Comparison of ENCODE assay signal across 1 cellular context in the genomic region with DNA sequence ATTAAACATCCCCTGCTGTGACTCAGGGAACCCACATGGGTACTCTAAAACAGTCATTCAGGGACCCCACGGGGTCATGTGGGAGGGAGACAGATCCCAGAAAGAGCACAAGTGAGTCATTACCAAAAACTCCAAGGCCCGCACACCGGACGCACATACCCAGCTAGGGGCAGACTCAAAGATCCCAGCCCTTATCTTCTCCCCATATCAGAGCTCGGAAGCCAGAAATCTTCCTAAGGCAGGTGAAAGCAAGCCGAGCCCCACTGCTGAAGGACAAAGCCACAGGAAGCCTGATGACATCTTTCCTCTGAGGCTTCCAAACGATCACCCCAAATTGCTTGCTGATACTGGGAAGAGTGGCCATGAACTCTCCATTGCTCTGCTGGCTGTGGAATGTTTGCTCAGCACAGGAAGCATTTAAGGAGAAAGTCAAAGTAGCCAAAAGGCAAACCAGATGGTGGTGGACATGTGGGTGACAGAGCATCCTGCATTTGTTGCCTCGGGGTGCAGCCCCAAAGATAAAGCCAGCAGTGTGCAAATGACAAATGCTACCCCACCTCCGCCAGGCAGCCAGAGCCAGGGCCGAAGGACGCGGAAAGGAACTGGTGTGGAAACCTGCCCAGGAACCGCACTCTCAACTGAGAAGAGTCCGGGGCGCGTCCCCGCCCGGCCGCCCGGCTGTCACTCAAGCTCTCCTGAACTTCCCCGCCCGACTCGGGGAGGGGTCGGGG.
A peak's percentile ranks its signal among the peaks of the same experiment; 100 is the strongest.
TF ChIP-seq lines count a peak whose summit lies in the region.

No MANE protein-coding gene starts in this region.

TF ChIP-seq in HepG2, 621 proteins besides CTCF, POLR2A, EP300 and RAD21 (continued from another document and continues in another):
- TF ChIP-seq, protein P1, sequence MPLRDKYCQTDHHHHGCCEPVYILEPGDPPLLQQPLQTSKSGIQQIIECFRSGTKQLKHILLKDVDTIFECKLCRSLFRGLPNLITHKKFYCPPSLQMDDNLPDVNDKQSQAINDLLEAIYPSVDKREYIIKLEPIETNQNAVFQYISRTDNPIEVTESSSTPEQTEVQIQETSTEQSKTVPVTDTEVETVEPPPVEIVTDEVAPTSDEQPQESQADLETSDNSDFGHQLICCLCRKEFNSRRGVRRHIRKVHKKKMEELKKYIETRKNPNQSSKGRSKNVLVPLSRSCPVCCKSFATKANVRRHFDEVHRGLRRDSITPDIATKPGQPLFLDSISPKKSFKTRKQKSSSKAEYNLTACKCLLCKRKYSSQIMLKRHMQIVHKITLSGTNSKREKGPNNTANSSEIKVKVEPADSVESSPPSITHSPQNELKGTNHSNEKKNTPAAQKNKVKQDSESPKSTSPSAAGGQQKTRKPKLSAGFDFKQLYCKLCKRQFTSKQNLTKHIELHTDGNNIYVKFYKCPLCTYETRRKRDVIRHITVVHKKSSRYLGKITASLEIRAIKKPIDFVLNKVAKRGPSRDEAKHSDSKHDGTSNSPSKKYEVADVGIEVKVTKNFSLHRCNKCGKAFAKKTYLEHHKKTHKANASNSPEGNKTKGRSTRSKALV (CRISPR knock-in tag; IDR thresholded peaks at IDR 0.05): 0 out of 2 replicates have a peak, but pooled peaks have one; percentile 50
- TF ChIP-seq ZNF615 (CRISPR knock-in tag; IDR thresholded peaks at IDR 0.05; ENCODE audit: borderline replicate concordance) (0 out of 2 replicates have a peak, but pooled peaks have one; percentile 47), RBAK (CRISPR knock-in tag; IDR thresholded peaks at IDR 0.05) (0 out of 2 replicates have a peak, but pooled peaks have one; percentile 43), FOXK2 (IDR thresholded peaks at IDR 0.05) (no peak), ZFAT (CRISPR knock-in tag; conservative IDR thresholded peaks at IDR 0.05) (0 out of 2 replicates have a peak, but pooled peaks have one; percentile 25), ZNF205 (CRISPR knock-in tag; IDR thresholded peaks at IDR 0.05) (0 out of 2 replicates have a peak, but pooled peaks have one; percentile 42), LCORL (IDR thresholded peaks at IDR 0.05) (no peak), LCORL (CRISPR knock-in tag; IDR thresholded peaks at IDR 0.05) (peak; percentile 93), RXRB (CRISPR knock-in tag; IDR thresholded peaks at IDR 0.05; ENCODE audit: borderline replicate concordance) (peak; percentile 64; the same call in 1 of the 2 replicates), ARNT (IDR thresholded peaks at IDR 0.05) (no peak), IKZF4 (CRISPR knock-in tag; IDR thresholded peaks at IDR 0.05; ENCODE audit: borderline replicate concordance, low read depth, not compliant biosample characterization) (no peak), ELF3 (CRISPR knock-in tag; IDR thresholded peaks at IDR 0.05) (peak; percentile 57; the same call in 1 of the 2 replicates), ERF (CRISPR knock-in tag; IDR thresholded peaks at IDR 0.05) (peak; percentile 68; the same call in 1 of the 2 replicates), HDAC2 (CRISPR knock-in tag; IDR thresholded peaks at IDR 0.05) (peak; percentile 19; the same call in 1 of the 2 replicates), RARG (CRISPR knock-in tag; IDR thresholded peaks at IDR 0.05; ENCODE audit: low read depth) (no peak), TCF12 (IDR thresholded peaks at IDR 0.05) (no peak), TCF12 (CRISPR knock-in tag; IDR thresholded peaks at IDR 0.05) (no peak), MIER2 (CRISPR knock-in tag; IDR thresholded peaks at IDR 0.05) (no peak), ASH2L (IDR thresholded peaks at IDR 0.05; ENCODE audit: insufficient read length, low read depth, low read length) (peak; percentile 55), ZNF737 (CRISPR knock-in tag; IDR thresholded peaks at IDR 0.05; ENCODE audit: borderline replicate concordance) (no peak), ZNF263 (CRISPR knock-in tag; IDR thresholded peaks at IDR 0.05) (peak; percentile 42; the same call in 1 of the 2 replicates), SRF (IDR thresholded peaks at IDR 0.05; ENCODE audit: low read depth, low read length) (no peak), SAP130 (CRISPR knock-in tag; IDR thresholded peaks at IDR 0.05; ENCODE audit: low read depth) (peak; percentile 87), NR2C2 (CRISPR knock-in tag; IDR thresholded peaks at IDR 0.05; ENCODE audit: borderline replicate concordance) (peak; percentile 71; the same call in 1 of the 2 replicates), REL (CRISPR knock-in tag; conservative IDR thresholded peaks at IDR 0.05) (no peak), SP5 (CRISPR knock-in tag; IDR thresholded peaks at IDR 0.05; ENCODE audit: borderline replicate concordance, low read depth) (peak; percentile 42), SOX5 (CRISPR knock-in tag; IDR thresholded peaks at IDR 0.05; ENCODE audit: borderline replicate concordance) (peak; percentile 27; the same call in 1 of the 2 replicates), KAT8 (CRISPR knock-in tag; IDR thresholded peaks at IDR 0.05) (peak; percentile 56; the same call in 1 of the 2 replicates)
- TF ChIP-seq, protein P2, sequence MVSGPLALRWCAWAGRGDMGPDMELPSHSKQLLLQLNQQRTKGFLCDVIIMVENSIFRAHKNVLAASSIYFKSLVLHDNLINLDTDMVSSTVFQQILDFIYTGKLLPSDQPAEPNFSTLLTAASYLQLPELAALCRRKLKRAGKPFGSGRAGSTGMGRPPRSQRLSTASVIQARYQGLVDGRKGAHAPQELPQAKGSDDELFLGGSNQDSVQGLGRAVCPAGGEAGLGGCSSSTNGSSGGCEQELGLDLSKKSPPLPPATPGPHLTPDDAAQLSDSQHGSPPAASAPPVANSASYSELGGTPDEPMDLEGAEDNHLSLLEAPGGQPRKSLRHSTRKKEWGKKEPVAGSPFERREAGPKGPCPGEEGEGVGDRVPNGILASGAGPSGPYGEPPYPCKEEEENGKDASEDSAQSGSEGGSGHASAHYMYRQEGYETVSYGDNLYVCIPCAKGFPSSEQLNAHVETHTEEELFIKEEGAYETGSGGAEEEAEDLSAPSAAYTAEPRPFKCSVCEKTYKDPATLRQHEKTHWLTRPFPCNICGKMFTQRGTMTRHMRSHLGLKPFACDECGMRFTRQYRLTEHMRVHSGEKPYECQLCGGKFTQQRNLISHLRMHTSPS (CRISPR knock-in tag; IDR thresholded peaks at IDR 0.05; ENCODE audit: low read depth): no peak; the same call in 1 of the 2 replicates
- TF ChIP-seq, protein P3, sequence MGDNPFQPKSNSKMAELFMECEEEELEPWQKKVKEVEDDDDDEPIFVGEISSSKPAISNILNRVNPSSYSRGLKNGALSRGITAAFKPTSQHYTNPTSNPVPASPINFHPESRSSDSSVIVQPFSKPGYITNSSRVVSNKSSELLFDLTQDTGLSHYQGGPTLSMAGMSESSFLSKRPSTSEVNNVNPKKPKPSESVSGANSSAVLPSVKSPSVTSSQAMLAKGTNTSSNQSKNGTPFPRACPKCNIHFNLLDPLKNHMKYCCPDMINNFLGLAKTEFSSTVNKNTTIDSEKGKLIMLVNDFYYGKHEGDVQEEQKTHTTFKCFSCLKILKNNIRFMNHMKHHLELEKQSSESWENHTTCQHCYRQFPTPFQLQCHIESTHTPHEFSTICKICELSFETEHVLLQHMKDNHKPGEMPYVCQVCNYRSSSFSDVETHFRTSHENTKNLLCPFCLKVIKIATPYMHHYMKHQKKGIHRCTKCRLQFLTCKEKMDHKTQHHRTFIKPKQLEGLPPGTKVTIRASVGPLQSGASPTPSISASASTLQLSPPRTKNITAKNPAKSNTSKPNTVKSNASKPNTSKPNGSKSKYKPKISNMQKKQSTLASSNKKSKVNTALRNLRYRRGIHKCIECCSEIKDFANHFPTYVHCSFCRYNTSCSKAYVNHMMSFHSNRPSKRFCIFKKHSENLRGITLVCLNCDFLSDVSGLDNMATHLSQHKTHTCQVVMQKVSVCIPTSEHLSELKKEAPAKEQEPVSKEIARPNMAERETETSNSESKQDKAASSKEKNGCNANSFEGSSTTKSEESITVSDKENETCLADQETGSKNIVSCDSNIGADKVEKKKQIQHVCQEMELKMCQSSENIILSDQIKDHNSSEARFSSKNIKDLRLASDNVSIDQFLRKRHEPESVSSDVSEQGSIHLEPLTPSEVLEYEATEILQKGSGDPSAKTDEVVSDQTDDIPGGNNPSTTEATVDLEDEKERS (CRISPR knock-in tag; IDR thresholded peaks at IDR 0.05): 0 out of 2 replicates have a peak, but pooled peaks have one; percentile 22
- TF ChIP-seq, protein P4, sequence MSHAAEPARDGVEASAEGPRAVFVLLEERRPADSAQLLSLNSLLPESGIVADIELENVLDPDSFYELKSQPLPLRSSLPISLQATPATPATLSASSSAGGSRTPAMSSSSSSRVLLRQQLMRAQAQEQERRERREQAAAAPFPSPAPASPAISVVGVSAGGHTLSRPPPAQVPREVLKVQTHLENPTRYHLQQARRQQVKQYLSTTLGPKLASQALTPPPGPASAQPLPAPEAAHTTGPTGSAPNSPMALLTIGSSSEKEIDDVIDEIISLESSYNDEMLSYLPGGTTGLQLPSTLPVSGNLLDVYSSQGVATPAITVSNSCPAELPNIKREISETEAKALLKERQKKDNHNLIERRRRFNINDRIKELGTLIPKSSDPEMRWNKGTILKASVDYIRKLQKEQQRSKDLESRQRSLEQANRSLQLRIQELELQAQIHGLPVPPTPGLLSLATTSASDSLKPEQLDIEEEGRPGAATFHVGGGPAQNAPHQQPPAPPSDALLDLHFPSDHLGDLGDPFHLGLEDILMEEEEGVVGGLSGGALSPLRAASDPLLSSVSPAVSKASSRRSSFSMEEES (CRISPR knock-in tag; IDR thresholded peaks at IDR 0.05): peak; percentile 8; the same call in 1 of the 2 replicates
- TF ChIP-seq, protein P5, sequence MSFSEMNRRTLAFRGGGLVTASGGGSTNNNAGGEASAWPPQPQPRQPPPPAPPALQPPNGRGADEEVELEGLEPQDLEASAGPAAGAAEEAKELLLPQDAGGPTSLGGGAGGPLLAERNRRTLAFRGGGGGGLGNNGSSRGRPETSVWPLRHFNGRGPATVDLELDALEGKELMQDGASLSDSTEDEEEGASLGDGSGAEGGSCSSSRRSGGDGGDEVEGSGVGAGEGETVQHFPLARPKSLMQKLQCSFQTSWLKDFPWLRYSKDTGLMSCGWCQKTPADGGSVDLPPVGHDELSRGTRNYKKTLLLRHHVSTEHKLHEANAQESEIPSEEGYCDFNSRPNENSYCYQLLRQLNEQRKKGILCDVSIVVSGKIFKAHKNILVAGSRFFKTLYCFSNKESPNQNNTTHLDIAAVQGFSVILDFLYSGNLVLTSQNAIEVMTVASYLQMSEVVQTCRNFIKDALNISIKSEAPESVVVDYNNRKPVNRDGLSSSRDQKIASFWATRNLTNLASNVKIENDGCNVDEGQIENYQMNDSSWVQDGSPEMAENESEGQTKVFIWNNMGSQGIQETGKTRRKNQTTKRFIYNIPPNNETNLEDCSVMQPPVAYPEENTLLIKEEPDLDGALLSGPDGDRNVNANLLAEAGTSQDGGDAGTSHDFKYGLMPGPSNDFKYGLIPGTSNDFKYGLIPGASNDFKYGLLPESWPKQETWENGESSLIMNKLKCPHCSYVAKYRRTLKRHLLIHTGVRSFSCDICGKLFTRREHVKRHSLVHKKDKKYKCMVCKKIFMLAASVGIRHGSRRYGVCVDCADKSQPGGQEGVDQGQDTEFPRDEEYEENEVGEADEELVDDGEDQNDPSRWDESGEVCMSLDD (CRISPR knock-in tag; IDR thresholded peaks at IDR 0.05; ENCODE audit: borderline replicate concordance): peak; percentile 77; the same call in 1 of the 2 replicates
- TF ChIP-seq, protein P6, sequence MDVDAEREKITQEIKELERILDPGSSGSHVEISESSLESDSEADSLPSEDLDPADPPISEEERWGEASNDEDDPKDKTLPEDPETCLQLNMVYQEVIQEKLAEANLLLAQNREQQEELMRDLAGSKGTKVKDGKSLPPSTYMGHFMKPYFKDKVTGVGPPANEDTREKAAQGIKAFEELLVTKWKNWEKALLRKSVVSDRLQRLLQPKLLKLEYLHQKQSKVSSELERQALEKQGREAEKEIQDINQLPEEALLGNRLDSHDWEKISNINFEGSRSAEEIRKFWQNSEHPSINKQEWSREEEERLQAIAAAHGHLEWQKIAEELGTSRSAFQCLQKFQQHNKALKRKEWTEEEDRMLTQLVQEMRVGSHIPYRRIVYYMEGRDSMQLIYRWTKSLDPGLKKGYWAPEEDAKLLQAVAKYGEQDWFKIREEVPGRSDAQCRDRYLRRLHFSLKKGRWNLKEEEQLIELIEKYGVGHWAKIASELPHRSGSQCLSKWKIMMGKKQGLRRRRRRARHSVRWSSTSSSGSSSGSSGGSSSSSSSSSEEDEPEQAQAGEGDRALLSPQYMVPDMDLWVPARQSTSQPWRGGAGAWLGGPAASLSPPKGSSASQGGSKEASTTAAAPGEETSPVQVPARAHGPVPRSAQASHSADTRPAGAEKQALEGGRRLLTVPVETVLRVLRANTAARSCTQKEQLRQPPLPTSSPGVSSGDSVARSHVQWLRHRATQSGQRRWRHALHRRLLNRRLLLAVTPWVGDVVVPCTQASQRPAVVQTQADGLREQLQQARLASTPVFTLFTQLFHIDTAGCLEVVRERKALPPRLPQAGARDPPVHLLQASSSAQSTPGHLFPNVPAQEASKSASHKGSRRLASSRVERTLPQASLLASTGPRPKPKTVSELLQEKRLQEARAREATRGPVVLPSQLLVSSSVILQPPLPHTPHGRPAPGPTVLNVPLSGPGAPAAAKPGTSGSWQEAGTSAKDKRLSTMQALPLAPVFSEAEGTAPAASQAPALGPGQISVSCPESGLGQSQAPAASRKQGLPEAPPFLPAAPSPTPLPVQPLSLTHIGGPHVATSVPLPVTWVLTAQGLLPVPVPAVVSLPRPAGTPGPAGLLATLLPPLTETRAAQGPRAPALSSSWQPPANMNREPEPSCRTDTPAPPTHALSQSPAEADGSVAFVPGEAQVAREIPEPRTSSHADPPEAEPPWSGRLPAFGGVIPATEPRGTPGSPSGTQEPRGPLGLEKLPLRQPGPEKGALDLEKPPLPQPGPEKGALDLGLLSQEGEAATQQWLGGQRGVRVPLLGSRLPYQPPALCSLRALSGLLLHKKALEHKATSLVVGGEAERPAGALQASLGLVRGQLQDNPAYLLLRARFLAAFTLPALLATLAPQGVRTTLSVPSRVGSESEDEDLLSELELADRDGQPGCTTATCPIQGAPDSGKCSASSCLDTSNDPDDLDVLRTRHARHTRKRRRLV (CRISPR knock-in tag; IDR thresholded peaks at IDR 0.05): no peak
- TF ChIP-seq, protein P7, sequence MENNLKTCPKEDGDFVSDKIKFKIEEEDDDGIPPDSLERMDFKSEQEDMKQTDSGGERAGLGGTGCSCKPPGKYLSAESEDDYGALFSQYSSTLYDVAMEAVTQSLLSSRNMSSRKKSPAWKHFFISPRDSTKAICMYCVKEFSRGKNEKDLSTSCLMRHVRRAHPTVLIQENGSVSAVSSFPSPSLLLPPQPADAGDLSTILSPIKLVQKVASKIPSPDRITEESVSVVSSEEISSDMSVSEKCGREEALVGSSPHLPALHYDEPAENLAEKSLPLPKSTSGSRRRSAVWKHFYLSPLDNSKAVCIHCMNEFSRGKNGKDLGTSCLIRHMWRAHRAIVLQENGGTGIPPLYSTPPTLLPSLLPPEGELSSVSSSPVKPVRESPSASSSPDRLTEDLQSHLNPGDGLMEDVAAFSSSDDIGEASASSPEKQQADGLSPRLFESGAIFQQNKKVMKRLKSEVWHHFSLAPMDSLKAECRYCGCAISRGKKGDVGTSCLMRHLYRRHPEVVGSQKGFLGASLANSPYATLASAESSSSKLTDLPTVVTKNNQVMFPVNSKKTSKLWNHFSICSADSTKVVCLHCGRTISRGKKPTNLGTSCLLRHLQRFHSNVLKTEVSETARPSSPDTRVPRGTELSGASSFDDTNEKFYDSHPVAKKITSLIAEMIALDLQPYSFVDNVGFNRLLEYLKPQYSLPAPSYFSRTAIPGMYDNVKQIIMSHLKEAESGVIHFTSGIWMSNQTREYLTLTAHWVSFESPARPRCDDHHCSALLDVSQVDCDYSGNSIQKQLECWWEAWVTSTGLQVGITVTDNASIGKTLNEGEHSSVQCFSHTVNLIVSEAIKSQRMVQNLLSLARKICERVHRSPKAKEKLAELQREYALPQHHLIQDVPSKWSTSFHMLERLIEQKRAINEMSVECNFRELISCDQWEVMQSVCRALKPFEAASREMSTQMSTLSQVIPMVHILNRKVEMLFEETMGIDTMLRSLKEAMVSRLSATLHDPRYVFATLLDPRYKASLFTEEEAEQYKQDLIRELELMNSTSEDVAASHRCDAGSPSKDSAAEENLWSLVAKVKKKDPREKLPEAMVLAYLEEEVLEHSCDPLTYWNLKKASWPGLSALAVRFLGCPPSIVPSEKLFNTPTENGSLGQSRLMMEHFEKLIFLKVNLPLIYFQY (CRISPR knock-in tag; IDR thresholded peaks at IDR 0.05; ENCODE audit: borderline replicate concordance): no peak
